15 cellular contexts compared by ENCODE assay signal in genomic region chr3:125929765-125930164, GRCh38. TPM values are rescaled to one million over a fixed set of nuclear protein-coding genes. Genes with fewer than 3 reads are reported as not detected.
"Had no signal": no experiment of that assay in that cellular context is flagged by ENCODE, and none has a peak within 500 bp of the region (broad histone marks: within the 10 kb centered on the region; RNA-seq: fewer than 3 reads in every experiment).

No MANE protein-coding gene starts in this region.

RNA-seq across cellular contexts. Expression of gene ROPN1B, which starts 39.2 kb away (rescaled TPM):
- total RNA-seq: activated B cell treated with CpG ODN at 0.5 μM for 24 hours; activated CD4-positive, alpha-beta memory T cell treated with anti-CD3 and anti-CD28 coated beads for 36 hours; activated CD4-positive, alpha-beta T cell treated with anti-CD3 and anti-CD28 coated beads, Interleukin-2, amount 10 ng/mL, durations not matched to agents 24 days and 14 days; activated CD8-positive, alpha-beta memory T cell treated with anti-CD3 and anti-CD28 coated beads for 36 hours; activated CD8-positive, alpha-beta T cell treated with anti-CD3 and anti-CD28 coated beads for 36 hours; activated naive CD4-positive, alpha-beta T cell treated with anti-CD3 and anti-CD28 coated beads for 36 hours; activated naive CD4-positive, alpha-beta T cell treated with anti-CD3 and anti-CD28 coated beads, Interleukin-2, amount 50 U/mL, for 72 hours; activated naive CD8-positive, alpha-beta T cell treated with anti-CD3 and anti-CD28 coated beads, Interleukin-2, amount 10 ng/mL, durations not matched to agents 7 days and 5 days; activated T-cell treated with anti-CD3 and anti-CD28 coated beads, Interleukin-2, amount 50 U/mL, for 4 hours; activated T-cell treated with anti-CD3 and anti-CD28 coated beads, Interleukin-2, amount 50 U/mL, for 72 hours; activated T-helper 1 cell treated with anti-CD3 and anti-CD28 coated beads, Interleukin-12 subunit alpha, Interleukin-12 subunit beta, Interleukin-2, Interleukin-4 antibody, amounts not matched to agents 30 ng/mL and 10 ng/mL and 1 ng/mL, durations not matched to agents 14 hours and 24 hours and 36 hours; activated T-helper 17 cell treated with anti-CD3 and anti-CD28 coated beads, Interleukin-2, amount 50 U/mL, for 72 hours; ascending aorta; T-cell; T-helper 1 cell treated with Interleukin-12 subunit alpha and Interleukin-12 subunit beta and Interleukin-4 antibody, amounts not matched to agents 30 ng/mL and 1 ng/mL, for 36 hours had no signal
